In the genomic region with DNA sequence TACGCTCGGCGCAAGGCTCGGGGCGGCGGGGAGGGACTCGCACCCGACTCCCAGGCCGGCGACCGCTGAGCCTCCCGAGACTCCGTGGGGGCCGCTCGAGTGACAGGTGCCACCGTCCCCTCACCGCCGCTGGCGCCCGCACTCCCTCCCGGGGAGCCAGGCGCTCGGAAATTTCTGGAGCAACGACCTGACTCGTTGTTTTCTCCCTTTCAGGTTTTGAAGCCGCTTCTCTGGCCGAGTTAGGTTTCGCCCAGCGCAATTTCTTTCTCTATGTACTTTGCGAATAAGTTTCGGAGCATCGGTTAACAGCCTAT, we compare ENCODE assay signal across 8 cellular contexts.
DNase-seq lines count a peak whose midpoint lies in the region; ATAC-seq and TF ChIP-seq lines count a peak whose summit lies in the region.
"Not testable (repeated sequence)": the region's sequence is repeated elsewhere in the genome, so short reads cannot be mapped to it uniquely, and the experiment has no call there.

No MANE protein-coding gene starts in this region.

- H3K27ac Mint-ChIP-seq in Caco-2 (ENCODE audit: unreplicated experiment); activated CD8-positive, alpha-beta T cell treated with anti-CD3 and anti-CD28 coated beads, Interleukin-2, amount 10 ng/mL, durations not matched to agents 7 days and 5 days: not testable (repeated sequence)

- not testable (repeated sequence) for H3K27ac ChIP-seq in iPS DF 6.9 (ENCODE audit: low read length); osteoblast (ENCODE audit: low read depth, low read length)

- H3K27me3 ChIP-seq in Caco-2 (replicated peaks; ENCODE audit: control insufficient read depth, insufficient read depth, low read length); iPS DF 6.9 (ENCODE audit: control insufficient read depth, insufficient read depth, low read length); osteoblast (ENCODE audit: insufficient read depth, low read length): not testable (repeated sequence)

- not testable (repeated sequence) for H3K79me2 ChIP-seq in osteoblast (ENCODE audit: insufficient read depth, low read length)

- not testable (repeated sequence) for BruUV-seq in Caco-2 (replicated peaks; lab: Mats Ljungman, UMichigan)

- peak overlapping the region; percentile 82 for H3K4me3 Mint-ChIP-seq in Caco-2 (ENCODE audit: unreplicated experiment)
- peak overlapping the region; percentile 82 for H3K4me3 Mint-ChIP-seq in activated CD8-positive, alpha-beta T cell treated with anti-CD3 and anti-CD28 coated beads, Interleukin-2, amount 10 ng/mL, durations not matched to agents 7 days and 5 days

- intact Hi-C loops in Caco-2 (cut with micrococcal nuclease; ENCODE audit: unreplicated experiment), result not testable (repeated sequence)

- H3K4me3 ChIP-seq in Caco-2 (ENCODE audit: low read depth, low read length) (peak overlapping the region; percentile 40), iPS DF 6.9 (ENCODE audit: low read length) (peak overlapping the region; percentile 57; the same call in 1 of the 2 replicates), osteoblast (ENCODE audit: insufficient read depth, low read length) (peak overlapping the region; percentile 77)

- not testable (repeated sequence) for H3K4me1 ChIP-seq in Caco-2; iPS DF 6.9 (ENCODE audit: control insufficient read depth, insufficient read depth, low read length); osteoblast (ENCODE audit: insufficient read depth, low read length)

- not testable (repeated sequence) for H3K36me3 Mint-ChIP-seq in Caco-2 (ENCODE audit: insufficient read depth, unreplicated experiment)
- peaks cover 15% of the 10 kb centered on the region for H3K36me3 Mint-ChIP-seq in activated CD8-positive, alpha-beta T cell treated with anti-CD3 and anti-CD28 coated beads, Interleukin-2, amount 10 ng/mL, durations not matched to agents 7 days and 5 days (ENCODE audit: low read depth)

- POLR2A ChIA-PET in Caco-2 (lab: Charles Lee); activated CD8-positive, alpha-beta T cell treated with anti-CD3 and anti-CD28 coated beads, Interleukin-2, amount 10 ng/mL, durations not matched to agents 7 days and 5 days (lab: Charles Lee): not testable (repeated sequence)

- not testable (repeated sequence) for H4K20me1 ChIP-seq in osteoblast (ENCODE audit: insufficient read depth, low read length)

- ATAC-seq in HG02571 (IDR thresholded peaks at IDR 0.05; ENCODE audit: unreplicated experiment), result peak; percentile 2
- peak; percentile 2 for ATAC-seq in activated CD8-positive, alpha-beta T cell treated with anti-CD3 and anti-CD28 coated beads, Interleukin-2, amount 10 ng/mL, durations not matched to agents 7 days and 5 days

- not testable (repeated sequence) for H3K27me3 Mint-ChIP-seq in Caco-2 (ENCODE audit: insufficient read depth, unreplicated experiment); activated CD8-positive, alpha-beta T cell treated with anti-CD3 and anti-CD28 coated beads, Interleukin-2, amount 10 ng/mL, durations not matched to agents 7 days and 5 days (ENCODE audit: low read depth)

- H3K36me3 ChIP-seq in Caco-2 (ENCODE audit: control insufficient read depth, insufficient read depth, low read length); iPS DF 6.9 (ENCODE audit: control insufficient read depth, insufficient read depth, low read length); osteoblast (ENCODE audit: insufficient read depth, low read length): not testable (repeated sequence)

- H3K4me2 ChIP-seq in osteoblast (ENCODE audit: insufficient read depth, low read length), result peak overlapping the region; percentile 84

- WGBS in iPS DF 6.9 (ENCODE audit: insufficient coverage, insufficient read length), result no CpG with 5 or more reads among the region's 32 CpGs

- not testable (repeated sequence) for H3K9me3 Mint-ChIP-seq in Caco-2 (ENCODE audit: unreplicated experiment); activated CD8-positive, alpha-beta T cell treated with anti-CD3 and anti-CD28 coated beads, Interleukin-2, amount 10 ng/mL, durations not matched to agents 7 days and 5 days (ENCODE audit: insufficient read depth)

- H2AFZ ChIP-seq in osteoblast (ENCODE audit: low read length), result peak overlapping the region; percentile 75

- DNase-seq in Caco-2 (peak in 1 of 2 experiments; percentile 27), NCI-H69 (lab: John Stamatoyannopoulos, UW) (peak; percentile 80), cerebellar cortex (ENCODE audit: low spot score) (peak; percentile 16), osteoblast (ENCODE audit: insufficient read length, low spot score, missing footprints) (peak; percentile 6)
- DNase-seq in activated CD8-positive, alpha-beta T cell treated with anti-CD3 and anti-CD28 coated beads, Interleukin-2, amount 10 ng/mL, durations not matched to agents 7 days and 5 days, result peak; percentile 46
- DNase-seq in iPS DF 6.9 (ENCODE audit: low read depth, low spot score), result not testable (repeated sequence)
- peak; percentile 22 for DNase-seq in stimulated activated naive CD4-positive, alpha-beta T cell treated with Interleukin-2 at 50 U/mL for 16 hours (lab: John Stamatoyannopoulos, UW)

- H3K4me1 Mint-ChIP-seq in Caco-2 (ENCODE audit: low read depth, unreplicated experiment); activated CD8-positive, alpha-beta T cell treated with anti-CD3 and anti-CD28 coated beads, Interleukin-2, amount 10 ng/mL, durations not matched to agents 7 days and 5 days (ENCODE audit: low read depth): not testable (repeated sequence)

- not testable (repeated sequence) for H3K9me3 ChIP-seq in Caco-2; iPS DF 6.9 (ENCODE audit: control insufficient read depth, insufficient read depth, low read length); osteoblast (ENCODE audit: low read depth, low read length)

- CTCF ChIA-PET in Caco-2 (lab: Charles Lee), result not testable (repeated sequence)
- CTCF ChIA-PET in activated CD8-positive, alpha-beta T cell treated with anti-CD3 and anti-CD28 coated beads, Interleukin-2, amount 10 ng/mL, durations not matched to agents 7 days and 5 days (lab: Charles Lee), result interaction anchor here (0.9 kb wide), 1 partner anchor 138 kb away, joined by 3 read pairs; no protein-coding TSS in a partner anchor

- not testable (repeated sequence) for TF ChIP-seq CTCF in Caco-2 (IDR thresholded peaks at IDR 0.05; ENCODE audit: insufficient read depth in 1 of 2, low read depth in 1 of 2, low read length in 1 of 2, severe bottlenecking in 1 of 2, unreplicated experiment in 1 of 2); osteoblast (IDR thresholded peaks at IDR 0.05; ENCODE audit: extremely low read depth, low read depth, low read length)
